ENCODE assay signal across 8 cellular contexts in genomic region chr14:98958048-98959031, GRCh38.
"Had no signal": no experiment of that assay in that cellular context is flagged by ENCODE, and none has a peak within 500 bp of the region (broad histone marks: within the 10 kb centered on the region; RNA-seq: fewer than 3 reads in every experiment).

No MANE protein-coding gene starts in this region.

- H3K9me3 Mint-ChIP-seq: activated naive CD4-positive, alpha-beta T cell treated with anti-CD3 and anti-CD28 coated beads, Interleukin-2, amount 10 ng/mL, durations not matched to agents 7 days and 5 days had no signal

- H3K4me3 Mint-ChIP-seq: activated naive CD4-positive, alpha-beta T cell treated with anti-CD3 and anti-CD28 coated beads, Interleukin-2, amount 10 ng/mL, durations not matched to agents 7 days and 5 days; stimulated activated naive B cell treated with anti-CD40 and anti-IgM and Interleukin-4, amounts not matched to agents 10 μg/mL and 1 μg/mL and 100 μg/mL, for 72 hours had no signal

- H3K27ac ChIP-seq: cardiac muscle cell, hepatocyte had no signal

- DNase-seq: activated CD4-positive, CD25-positive, alpha-beta regulatory T cell; activated naive CD4-positive, alpha-beta T cell treated with anti-CD3 and anti-CD28 coated beads, Interleukin-2, amount 10 ng/mL, durations not matched to agents 7 days and 5 days; effector CD4-positive, alpha-beta T cell; kidney glomerular epithelial cell; stimulated activated naive B cell treated with anti-CD40 and anti-IgM and Interleukin-4, amounts not matched to agents 10 μg/mL and 1 μg/mL and 100 μg/mL, for 72 hours had no signal

- H3K27me3 ChIP-seq: cardiac muscle cell, hepatocyte, upper lobe of left lung had no signal

- H3K36me3 ChIP-seq: cardiac muscle cell, upper lobe of left lung had no signal

- H3K4me1 Mint-ChIP-seq: stimulated activated naive B cell treated with anti-CD40 and anti-IgM and Interleukin-4, amounts not matched to agents 10 μg/mL and 1 μg/mL and 100 μg/mL, for 72 hours had no signal

- H3K9me3 ChIP-seq: upper lobe of left lung had no signal

- H3K4me3 ChIP-seq: cardiac muscle cell, hepatocyte, upper lobe of left lung had no signal

- H3K36me3 Mint-ChIP-seq: activated naive CD4-positive, alpha-beta T cell treated with anti-CD3 and anti-CD28 coated beads, Interleukin-2, amount 10 ng/mL, durations not matched to agents 7 days and 5 days had no signal

- H3K27ac Mint-ChIP-seq: activated naive CD4-positive, alpha-beta T cell treated with anti-CD3 and anti-CD28 coated beads, Interleukin-2, amount 10 ng/mL, durations not matched to agents 7 days and 5 days; stimulated activated naive B cell treated with anti-CD40 and anti-IgM and Interleukin-4, amounts not matched to agents 10 μg/mL and 1 μg/mL and 100 μg/mL, for 72 hours had no signal
